1 cellular context compared by ENCODE assay signal in the genomic region with DNA sequence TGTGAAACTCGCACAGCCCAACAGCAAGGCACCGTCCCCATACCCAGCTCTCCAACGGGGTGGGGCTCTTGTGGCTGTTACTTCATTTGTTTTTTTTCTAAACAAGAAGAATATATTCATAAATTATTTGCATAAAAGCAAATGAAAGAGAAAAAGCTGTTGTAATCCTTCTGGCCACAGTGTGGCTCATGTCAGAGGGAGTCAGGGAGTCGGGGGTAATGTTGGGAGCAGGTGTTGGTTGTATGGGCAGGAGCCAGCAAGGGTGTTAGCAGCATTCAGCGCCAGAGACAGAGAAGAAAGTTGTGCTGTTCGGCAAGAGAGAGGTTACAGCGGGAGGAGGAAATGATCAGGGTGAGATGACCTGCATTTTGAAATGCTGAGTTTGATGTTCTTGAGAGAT.
TF ChIP-seq lines count a peak whose summit lies in the region.

No MANE protein-coding gene starts in this region.

TF ChIP-seq in GM23338, 12 proteins besides CTCF, POLR2A, EP300 and RAD21 (continued from another document):
- TF ChIP-seq NANOG (IDR thresholded peaks at IDR 0.05; ENCODE audit: borderline replicate concordance) (no peak), JUNB (IDR thresholded peaks at IDR 0.05; ENCODE audit: unreplicated experiment) (no peak)
- TF ChIP-seq, protein P1, sequence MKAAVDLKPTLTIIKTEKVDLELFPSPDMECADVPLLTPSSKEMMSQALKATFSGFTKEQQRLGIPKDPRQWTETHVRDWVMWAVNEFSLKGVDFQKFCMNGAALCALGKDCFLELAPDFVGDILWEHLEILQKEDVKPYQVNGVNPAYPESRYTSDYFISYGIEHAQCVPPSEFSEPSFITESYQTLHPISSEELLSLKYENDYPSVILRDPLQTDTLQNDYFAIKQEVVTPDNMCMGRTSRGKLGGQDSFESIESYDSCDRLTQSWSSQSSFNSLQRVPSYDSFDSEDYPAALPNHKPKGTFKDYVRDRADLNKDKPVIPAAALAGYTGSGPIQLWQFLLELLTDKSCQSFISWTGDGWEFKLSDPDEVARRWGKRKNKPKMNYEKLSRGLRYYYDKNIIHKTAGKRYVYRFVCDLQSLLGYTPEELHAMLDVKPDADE (IDR thresholded peaks at IDR 0.05), result no peak
- TF ChIP-seq, protein P2, sequence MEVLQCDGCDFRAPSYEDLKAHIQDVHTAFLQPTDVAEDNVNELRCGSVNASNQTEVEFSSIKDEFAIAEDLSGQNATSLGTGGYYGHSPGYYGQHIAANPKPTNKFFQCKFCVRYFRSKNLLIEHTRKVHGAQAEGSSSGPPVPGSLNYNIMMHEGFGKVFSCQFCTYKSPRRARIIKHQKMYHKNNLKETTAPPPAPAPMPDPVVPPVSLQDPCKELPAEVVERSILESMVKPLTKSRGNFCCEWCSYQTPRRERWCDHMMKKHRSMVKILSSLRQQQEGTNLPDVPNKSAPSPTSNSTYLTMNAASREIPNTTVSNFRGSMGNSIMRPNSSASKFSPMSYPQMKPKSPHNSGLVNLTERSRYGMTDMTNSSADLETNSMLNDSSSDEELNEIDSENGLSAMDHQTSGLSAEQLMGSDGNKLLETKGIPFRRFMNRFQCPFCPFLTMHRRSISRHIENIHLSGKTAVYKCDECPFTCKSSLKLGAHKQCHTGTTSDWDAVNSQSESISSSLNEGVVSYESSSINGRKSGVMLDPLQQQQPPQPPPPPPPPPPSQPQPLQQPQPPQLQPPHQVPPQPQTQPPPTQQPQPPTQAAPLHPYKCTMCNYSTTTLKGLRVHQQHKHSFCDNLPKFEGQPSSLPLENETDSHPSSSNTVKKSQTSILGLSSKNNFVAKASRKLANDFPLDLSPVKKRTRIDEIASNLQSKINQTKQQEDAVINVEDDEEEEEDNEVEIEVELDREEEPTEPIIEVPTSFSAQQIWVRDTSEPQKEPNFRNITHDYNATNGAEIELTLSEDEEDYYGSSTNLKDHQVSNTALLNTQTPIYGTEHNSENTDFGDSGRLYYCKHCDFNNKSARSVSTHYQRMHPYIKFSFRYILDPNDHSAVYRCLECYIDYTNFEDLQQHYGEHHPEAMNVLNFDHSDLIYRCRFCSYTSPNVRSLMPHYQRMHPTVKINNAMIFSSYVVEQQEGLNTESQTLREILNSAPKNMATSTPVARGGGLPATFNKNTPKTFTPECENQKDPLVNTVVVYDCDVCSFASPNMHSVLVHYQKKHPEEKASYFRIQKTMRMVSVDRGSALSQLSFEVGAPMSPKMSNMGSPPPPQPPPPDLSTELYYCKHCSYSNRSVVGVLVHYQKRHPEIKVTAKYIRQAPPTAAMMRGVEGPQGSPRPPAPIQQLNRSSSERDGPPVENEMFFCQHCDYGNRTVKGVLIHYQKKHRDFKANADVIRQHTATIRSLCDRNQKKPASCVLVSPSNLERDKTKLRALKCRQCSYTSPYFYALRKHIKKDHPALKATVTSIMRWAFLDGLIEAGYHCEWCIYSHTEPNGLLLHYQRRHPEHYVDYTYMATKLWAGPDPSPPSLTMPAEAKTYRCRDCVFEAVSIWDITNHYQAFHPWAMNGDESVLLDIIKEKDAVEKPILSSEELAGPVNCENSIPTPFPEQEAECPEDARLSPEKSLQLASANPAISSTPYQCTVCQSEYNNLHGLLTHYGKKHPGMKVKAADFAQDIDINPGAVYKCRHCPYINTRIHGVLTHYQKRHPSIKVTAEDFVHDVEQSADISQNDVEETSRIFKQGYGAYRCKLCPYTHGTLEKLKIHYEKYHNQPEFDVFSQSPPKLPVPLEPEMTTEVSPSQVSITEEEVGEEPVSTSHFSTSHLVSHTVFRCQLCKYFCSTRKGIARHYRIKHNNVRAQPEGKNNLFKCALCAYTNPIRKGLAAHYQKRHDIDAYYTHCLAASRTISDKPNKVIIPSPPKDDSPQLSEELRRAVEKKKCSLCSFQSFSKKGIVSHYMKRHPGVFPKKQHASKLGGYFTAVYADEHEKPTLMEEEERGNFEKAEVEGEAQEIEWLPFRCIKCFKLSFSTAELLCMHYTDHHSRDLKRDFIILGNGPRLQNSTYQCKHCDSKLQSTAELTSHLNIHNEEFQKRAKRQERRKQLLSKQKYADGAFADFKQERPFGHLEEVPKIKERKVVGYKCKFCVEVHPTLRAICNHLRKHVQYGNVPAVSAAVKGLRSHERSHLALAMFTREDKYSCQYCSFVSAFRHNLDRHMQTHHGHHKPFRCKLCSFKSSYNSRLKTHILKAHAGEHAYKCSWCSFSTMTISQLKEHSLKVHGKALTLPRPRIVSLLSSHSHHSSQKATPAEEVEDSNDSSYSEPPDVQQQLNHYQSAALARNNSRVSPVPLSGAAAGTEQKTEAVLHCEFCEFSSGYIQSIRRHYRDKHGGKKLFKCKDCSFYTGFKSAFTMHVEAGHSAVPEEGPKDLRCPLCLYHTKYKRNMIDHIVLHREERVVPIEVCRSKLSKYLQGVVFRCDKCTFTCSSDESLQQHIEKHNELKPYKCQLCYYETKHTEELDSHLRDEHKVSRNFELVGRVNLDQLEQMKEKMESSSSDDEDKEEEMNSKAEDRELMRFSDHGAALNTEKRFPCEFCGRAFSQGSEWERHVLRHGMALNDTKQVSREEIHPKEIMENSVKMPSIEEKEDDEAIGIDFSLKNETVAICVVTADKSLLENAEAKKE (CRISPR knock-in tag; IDR thresholded peaks at IDR 0.05), result no peak
